14 cellular contexts compared by ENCODE assay signal in genomic region chr20:61802721-61803311, GRCh38.
"Had no signal": no experiment of that assay in that cellular context is flagged by ENCODE, and none has a peak within 500 bp of the region (broad histone marks: within the 10 kb centered on the region; RNA-seq: fewer than 3 reads in every experiment).

No MANE protein-coding gene starts in this region.

- H3K4me3 Mint-ChIP-seq: activated CD4-positive, alpha-beta T cell treated with anti-CD3 and anti-CD28 coated beads, Interleukin-2, amount 10 ng/mL, durations not matched to agents 7 days and 5 days; activated naive CD4-positive, alpha-beta T cell treated with anti-CD3 and anti-CD28 coated beads, Interleukin-2, amount 10 ng/mL, durations not matched to agents 7 days and 5 days; memory B cell; T-helper 17 cell had no signal

- H3K4me1 Mint-ChIP-seq: activated CD4-positive, alpha-beta T cell treated with anti-CD3 and anti-CD28 coated beads, Interleukin-2, amount 10 ng/mL, durations not matched to agents 7 days and 5 days; activated naive CD4-positive, alpha-beta T cell treated with anti-CD3 and anti-CD28 coated beads, Interleukin-2, amount 10 ng/mL, durations not matched to agents 7 days and 5 days; memory B cell had no signal

- H3K27me3 ChIP-seq: ovary had no signal

- H3K4me1 ChIP-seq: gastrocnemius medialis, transverse colon had no signal

- ATAC-seq: gastrocnemius medialis, T-helper 17 cell had no signal

- H3K9me3 Mint-ChIP-seq: activated CD4-positive, alpha-beta T cell treated with anti-CD3 and anti-CD28 coated beads, Interleukin-2, amount 10 ng/mL, durations not matched to agents 7 days and 5 days; activated naive CD4-positive, alpha-beta T cell treated with anti-CD3 and anti-CD28 coated beads, Interleukin-2, amount 10 ng/mL, durations not matched to agents 7 days and 5 days; activated T-helper 2 cell treated with anti-CD3 and anti-CD28 coated beads, Interferon-gamma antibody, Interleukin-2, Interleukin-4, amounts not matched to agents 10 μg/mL and 5 μg/mL and 100 μg/mL, durations not matched to agents 14 hours and 24 hours and 36 hours; memory B cell; nephron had no signal

- H3K4me3 ChIP-seq: gastrocnemius medialis, ovary, transverse colon had no signal

- H3K36me3 ChIP-seq: gastrocnemius medialis, ovary, transverse colon had no signal

- H3K36me3 Mint-ChIP-seq: activated naive CD4-positive, alpha-beta T cell treated with anti-CD3 and anti-CD28 coated beads, Interleukin-2, amount 10 ng/mL, durations not matched to agents 7 days and 5 days; memory B cell had no signal

- H3K27ac Mint-ChIP-seq: activated CD4-positive, alpha-beta T cell treated with anti-CD3 and anti-CD28 coated beads, Interleukin-2, amount 10 ng/mL, durations not matched to agents 7 days and 5 days; activated naive CD4-positive, alpha-beta T cell treated with anti-CD3 and anti-CD28 coated beads, Interleukin-2, amount 10 ng/mL, durations not matched to agents 7 days and 5 days; activated T-helper 2 cell treated with anti-CD3 and anti-CD28 coated beads, Interferon-gamma antibody, Interleukin-2, Interleukin-4, amounts not matched to agents 10 μg/mL and 5 μg/mL and 100 μg/mL, durations not matched to agents 14 hours and 24 hours and 36 hours; memory B cell; T-helper 17 cell had no signal

- DNase-seq: activated CD4-positive, alpha-beta T cell treated with anti-CD3 and anti-CD28 coated beads, Interleukin-2, amount 10 ng/mL, durations not matched to agents 7 days and 5 days; activated CD4-positive, CD25-positive, alpha-beta regulatory T cell; activated naive CD4-positive, alpha-beta T cell treated with anti-CD3 and anti-CD28 coated beads, Interleukin-2, amount 10 ng/mL, durations not matched to agents 7 days and 5 days; activated T-cell treated with anti-CD3 and anti-CD28 coated beads for 4 hours; effector CD8-positive, alpha-beta T cell; gastrocnemius medialis; kidney glomerular epithelial cell; T-helper 17 cell; transverse colon had no signal

- H3K27ac ChIP-seq: coronary artery, gastrocnemius medialis, ovary, transverse colon had no signal
